13 cellular contexts compared by ENCODE assay signal in the genomic region with DNA sequence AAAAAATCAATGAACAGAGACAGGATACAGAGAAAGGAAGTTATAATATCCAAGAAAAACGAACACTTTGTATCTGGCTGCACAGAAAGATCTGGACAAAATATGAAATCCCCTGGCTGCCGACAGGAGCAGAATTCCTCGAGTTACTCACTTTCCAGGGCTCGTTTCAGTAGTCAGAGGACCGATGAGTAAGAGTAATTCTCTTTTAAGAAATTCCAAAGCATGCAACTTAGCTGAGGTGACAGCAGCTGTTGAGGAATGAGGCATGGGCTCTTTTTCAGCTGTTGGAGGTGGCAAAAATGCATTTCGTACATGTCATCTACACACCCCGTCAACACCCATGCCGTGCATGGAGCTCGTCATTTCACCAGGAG.
DNase-seq lines count a peak whose midpoint lies in the region; ATAC-seq and TF ChIP-seq lines count a peak whose summit lies in the region.
"Had no signal": no experiment of that assay in that cellular context is flagged by ENCODE, and none has a peak within 500 bp of the region (broad histone marks: within the 10 kb centered on the region; RNA-seq: fewer than 3 reads in every experiment).

No MANE protein-coding gene starts in this region.

- H3K4me3 ChIP-seq in BJ (ENCODE audit: low read depth, low read length) = peak overlapping the region; percentile 34
- H3K4me3 ChIP-seq in astrocyte of the cerebellum (ENCODE audit: low read depth, low read length) = peak overlapping the region; percentile 32
- no peak overlapping the region for H3K4me3 ChIP-seq in MM.1S (ENCODE audit: low read length)

- peak; percentile 50 for TF ChIP-seq CTCF in BJ (IDR thresholded peaks at IDR 0.05; ENCODE audit: insufficient read depth, low read depth, low read length)
- peak; percentile 51 for TF ChIP-seq CTCF in astrocyte of the cerebellum (IDR thresholded peaks at IDR 0.05; ENCODE audit: low read depth, low read length, missing control alignments)
- no peak for TF ChIP-seq CTCF in progenitor cell of endocrine pancreas (IDR thresholded peaks at IDR 0.05; ENCODE audit: unreplicated experiment)
- no peak for TF ChIP-seq CTCF in CD14-positive monocyte (IDR thresholded peaks at IDR 0.05)
- TF ChIP-seq CTCF in MM.1S (IDR thresholded peaks at IDR 0.05; ENCODE audit: low read length) = no peak

- intact Hi-C loops in left ventricle myocardium superior (cut with micrococcal nuclease) (no loop called here), CD14-positive monocyte (cut with micrococcal nuclease) (no loop called here)

- DNase-seq in BJ (ENCODE audit: low read depth) (peak; percentile 44), astrocyte of the cerebellum (ENCODE audit: low read depth) (peak; percentile 54), left ventricle myocardium superior (no peak), progenitor cell of endocrine pancreas (ENCODE audit: low spot score, unreplicated experiment) (no peak), CD14-positive monocyte (ENCODE audit: low spot score) (no peak), MM.1S (no peak)
- DNase-seq: activated T-cell treated with anti-CD3 and anti-CD28 coated beads, Interleukin-2, amount 50 U/mL, for 4 hours; effector memory CD8-positive, alpha-beta T cell; NCI-H446; stimulated activated CD4-positive, alpha-beta T cell treated with anti-CD3 and anti-CD28 coated beads, Interleukin-4, amount 100 ng/mL, for 4 hours had no signal

- in situ Hi-C loops in astrocyte of the cerebellum (cut with HindIII; ENCODE audit: low sequenced_read_pairs) = no loop called here

- peaks cover 3% of the 10 kb centered on the region for H3K9me3 Mint-ChIP-seq in progenitor cell of endocrine pancreas (ENCODE audit: low read depth)
- peaks cover 4 to 18% (median 5%) of the 10 kb centered on the region in 7 donors for H3K9me3 Mint-ChIP-seq in CD14-positive monocyte
- H3K9me3 Mint-ChIP-seq: activated T-cell treated with anti-CD3 and anti-CD28 coated beads, Interleukin-2, amount 50 U/mL, for 4 hours; effector memory CD8-positive, alpha-beta T cell; T-helper 2 cell treated with Interferon-gamma antibody and Interleukin-4, amounts not matched to agents 5 μg/mL and 100 μg/mL, for 36 hours had no signal

- H3K79me2 ChIP-seq in MM.1S (ENCODE audit: low read length) = no peaks in the 10 kb centered on the region

- H3K36me3 Mint-ChIP-seq in progenitor cell of endocrine pancreas (ENCODE audit: insufficient read depth) (no peaks in the 10 kb centered on the region), CD14-positive monocyte (no peaks in the 10 kb centered on the region)

- H3K9ac ChIP-seq in MM.1S (ENCODE audit: low read length) = no peak overlapping the region

- H3K36me3 ChIP-seq in BJ (ENCODE audit: control insufficient read depth, insufficient read depth, low read length) = no peaks in the 10 kb centered on the region
- no peaks in the 10 kb centered on the region for H3K36me3 ChIP-seq in MM.1S (replicated peaks; ENCODE audit: insufficient read depth, low read length)

- no peaks in the 10 kb centered on the region for H3K9me2 ChIP-seq in MM.1S (replicated peaks; ENCODE audit: insufficient read depth, low read length)

- CTCF ChIA-PET in BJ (lab: Yijun Ruan, JAX) = interaction anchor here (1.0 to 1.1 kb wide), 2 partner anchors 90 to 94 kb away, joined by 3 to 5 read pairs; no protein-coding TSS in a partner anchor

- H3K27ac ChIP-seq in MM.1S (ENCODE audit: low read length) = no peak overlapping the region

- no peak overlapping the region for H2AFZ ChIP-seq in MM.1S (ENCODE audit: low read length)

- H3K27me3 ChIP-seq in BJ (ENCODE audit: control insufficient read depth, insufficient read depth, low read length) (peaks cover 2% of the 10 kb centered on the region), MM.1S (replicated peaks; ENCODE audit: insufficient read depth, low read length) (no peaks in the 10 kb centered on the region)

- POLR2A ChIA-PET in BJ (lab: Charles Lee) = interaction anchor here (0.5 to 1.1 kb wide), 2 partner anchors 9 to 23 kb away, joined by 3 to 12 read pairs; no protein-coding TSS in a partner anchor

- no peaks in the 10 kb centered on the region for H3K4me1 ChIP-seq in MM.1S (ENCODE audit: low read length)

- no peak overlapping the region for H3K27ac Mint-ChIP-seq in progenitor cell of endocrine pancreas
- H3K27ac Mint-ChIP-seq in CD14-positive monocyte = no peak overlapping the region
- H3K27ac Mint-ChIP-seq: effector memory CD8-positive, alpha-beta T cell; T-helper 2 cell treated with Interferon-gamma antibody and Interleukin-4, amounts not matched to agents 5 μg/mL and 100 μg/mL, for 36 hours had no signal

- H3K27me3 Mint-ChIP-seq in progenitor cell of endocrine pancreas (peaks cover 49% of the 10 kb centered on the region), CD14-positive monocyte (ENCODE audit: low read depth in 3 of 3) (peaks cover 0 to 4% (median 3%) of the 10 kb centered on the region in 3 donors)

- no peaks in the 10 kb centered on the region for H3K9me3 ChIP-seq in MM.1S (replicated peaks; ENCODE audit: insufficient read depth, low read length)

- H3K4me3 Mint-ChIP-seq in progenitor cell of endocrine pancreas (ENCODE audit: low read depth) (peak overlapping the region; percentile 29), CD14-positive monocyte (no peak overlapping the region)
- H3K4me3 Mint-ChIP-seq: activated T-cell treated with anti-CD3 and anti-CD28 coated beads, Interleukin-2, amount 50 U/mL, for 4 hours; effector memory CD8-positive, alpha-beta T cell; T-helper 2 cell treated with Interferon-gamma antibody and Interleukin-4, amounts not matched to agents 5 μg/mL and 100 μg/mL, for 36 hours had no signal

- no peaks in the 10 kb centered on the region for H4K20me1 ChIP-seq in MM.1S (ENCODE audit: insufficient read depth, low read length)

- no peaks in the 10 kb centered on the region for H3F3A ChIP-seq in MM.1S (ENCODE audit: insufficient read depth, low read length)

- ATAC-seq in left ventricle myocardium superior = peak; percentile 49
- no peak for ATAC-seq in HG03565 (IDR thresholded peaks at IDR 0.05; ENCODE audit: unreplicated experiment)
- no peak for ATAC-seq in HG02623 (IDR thresholded peaks at IDR 0.05; ENCODE audit: unreplicated experiment)
- ATAC-seq: activated T-cell treated with anti-CD3 and anti-CD28 coated beads, Interleukin-2, amount 50 U/mL, for 4 hours; effector memory CD8-positive, alpha-beta T cell had no signal

- H3K4me1 Mint-ChIP-seq in progenitor cell of endocrine pancreas (ENCODE audit: low read depth) (peaks cover 5% of the 10 kb centered on the region), CD14-positive monocyte (peaks cover 2% of the 10 kb centered on the region)

- H3K4me2 ChIP-seq in MM.1S (ENCODE audit: low read depth, low read length) = no peak overlapping the region

Comparison
In these comparisons a context has a peak if more than half of its experiments do, and no peak if none do; other contexts are left out.
1. DNase-seq: peak in BJ (single experiment) and astrocyte of the cerebellum (single experiment); none in left ventricle myocardium superior (single experiment), progenitor cell of endocrine pancreas (single experiment), CD14-positive monocyte (single experiment) and MM.1S (single experiment).
2. CTCF ChIP-seq: peak in BJ (single experiment) and astrocyte of the cerebellum (single experiment); none in progenitor cell of endocrine pancreas (single experiment), CD14-positive monocyte (single experiment) and MM.1S (single experiment).